Comparison of ENCODE assay signal across 20 cellular contexts in genomic region chr2:128369626-128370467, GRCh38. TPM values are rescaled to one million over a fixed set of nuclear protein-coding genes. Genes with fewer than 3 reads are reported as not detected.
A peak's percentile ranks its signal among the peaks of the same experiment; 100 is the strongest.
DNase-seq lines count a peak whose midpoint lies in the region; ATAC-seq, FAIRE-seq and TF ChIP-seq lines count a peak whose summit lies in the region.
"Had no signal": no experiment of that assay in that cellular context is flagged by ENCODE, and none has a peak within 500 bp of the region (broad histone marks: within the 10 kb centered on the region; RNA-seq: fewer than 3 reads in every experiment).

No MANE protein-coding gene starts in this region.

- H2BK5ac ChIP-seq in trophoblast cell (ENCODE audit: low read depth, low read length, poor library complexity), result peak overlapping the region; percentile 37

- dilution Hi-C loops in keratinocyte (cut with MboI; ENCODE audit: extremely low pct_ligation_motif_present, low sequenced_read_pairs), result no loop called here

- peak overlapping the region; percentile 59 for H3K14ac ChIP-seq in trophoblast cell (ENCODE audit: low read length)

- H3K4me2 ChIP-seq in GM23248 (ENCODE audit: unreplicated experiment) (no peak overlapping the region), keratinocyte (ENCODE audit: control insufficient read depth, extremely low read depth, insufficient read depth, low read depth, low read length) (peak overlapping the region; percentile 6), trophoblast cell (ENCODE audit: low read length) (no peak overlapping the region)

- 53 to 58% methylated on average over 15 to 16 of the region's 16 CpGs for WGBS in GM23248 (ENCODE audit: low coverage in 1 of 2, low lambda C conversion rate in 2 of 2, missing lambda C conversion rate in 2 of 2), 2 experiments
- WGBS in trophoblast cell (ENCODE audit: extremely low coverage, insufficient coverage, insufficient read length), result no CpG with 5 or more reads among the region's 16 CpGs

- no peak for FAIRE-seq in keratinocyte (lab: Jason Lieb, UNC)
- FAIRE-seq: colon, islet of Langerhans had no signal

- H2AFZ ChIP-seq in GM23248, result peak overlapping the region; percentile 47; the same call in 1 of the 2 replicates
- no peak overlapping the region for H2AFZ ChIP-seq in keratinocyte (ENCODE audit: control insufficient read depth, low read length)
- peak overlapping the region; percentile 32 for H2AFZ ChIP-seq in trophoblast cell (ENCODE audit: insufficient read depth, low read length, poor library complexity)

- ATAC-seq in RWPE2 (ENCODE audit: low read depth), result no peak
- ATAC-seq in stimulated activated effector memory CD8-positive, alpha-beta T cell treated with anti-CD3 and anti-CD28 coated beads, Interleukin-12 subunit alpha, Interleukin-12 subunit beta, amount 100 ng/mL, for 72 hours, result no peak
- ATAC-seq: activated T-helper 17 cell treated with anti-CD3 and anti-CD28 coated beads, Interleukin-2, amount 50 U/mL, for 72 hours had no signal

- H3K36me3 Mint-ChIP-seq in stimulated activated effector memory CD8-positive, alpha-beta T cell treated with anti-CD3 and anti-CD28 coated beads, Interleukin-12 subunit alpha, Interleukin-12 subunit beta, amount 100 ng/mL, for 72 hours, result no peaks in the 10 kb centered on the region
- H3K36me3 Mint-ChIP-seq in T-helper 2 cell treated with Interferon-gamma antibody and Interleukin-4, amounts not matched to agents 5 μg/mL and 100 μg/mL, for 36 hours (ENCODE audit: low read depth), result no peaks in the 10 kb centered on the region
- H3K36me3 Mint-ChIP-seq: CD4-positive, CD25-positive, alpha-beta regulatory T cell had no signal

- peaks cover 39% of the 10 kb centered on the region for H3K79me1 ChIP-seq in trophoblast cell (ENCODE audit: low read length)

- H4K91ac ChIP-seq in trophoblast cell (ENCODE audit: low read depth, low read length), result peak overlapping the region; percentile 71

- peak overlapping the region; percentile 66 for H2BK12ac ChIP-seq in trophoblast cell (ENCODE audit: low read length)

- no peaks in the 10 kb centered on the region for H3K79me2 ChIP-seq in GM23248 (ENCODE audit: insufficient read depth)
- no peaks in the 10 kb centered on the region for H3K79me2 ChIP-seq in keratinocyte (ENCODE audit: control insufficient read depth, insufficient read depth, low read length)
- peaks cover 6% of the 10 kb centered on the region for H3K79me2 ChIP-seq in trophoblast cell (ENCODE audit: control insufficient read depth, insufficient read depth, low read length, poor library complexity)

- H3K27ac ChIP-seq in GM23248, result no peak overlapping the region
- no peak overlapping the region for H3K27ac ChIP-seq in RWPE2 (ENCODE audit: poor library complexity, severe bottlenecking)
- H3K27ac ChIP-seq in keratinocyte (ENCODE audit: control insufficient read depth, insufficient read depth, low read length), result no peak overlapping the region
- H3K27ac ChIP-seq in trophoblast cell (ENCODE audit: low read depth, low read length), result peak overlapping the region; percentile 7
- no peak overlapping the region for H3K27ac ChIP-seq in effector memory CD4-positive, alpha-beta T cell (ENCODE audit: insufficient read depth, low read length, poor library complexity, severe bottlenecking)
- H3K27ac ChIP-seq: epithelial cell of prostate had no signal

- DNase-seq in GM23248, result no peak
- peak; percentile 28 for DNase-seq in RWPE2 (ENCODE audit: low spot score)
- no peak for DNase-seq in keratinocyte (ENCODE audit: low read depth, low spot score)
- DNase-seq in trophoblast cell, result no peak
- no peak for DNase-seq in stimulated activated effector memory CD8-positive, alpha-beta T cell treated with anti-CD3 and anti-CD28 coated beads, Interleukin-12 subunit alpha, Interleukin-12 subunit beta, amount 100 ng/mL, for 72 hours (ENCODE audit: low spot score in 2 of 2)
- DNase-seq in T-helper 2 cell treated with Interferon-gamma antibody and Interleukin-4, amounts not matched to agents 5 μg/mL and 100 μg/mL, for 36 hours (ENCODE audit: low spot score), result no peak
- DNase-seq in effector memory CD4-positive, alpha-beta T cell, result no peak
- no peak for DNase-seq in KBM-7
- DNase-seq: activated CD4-positive, CD25-positive, alpha-beta regulatory T cell; CD4-positive, CD25-positive, alpha-beta regulatory T cell; DMS79 treated with DMSO at 0.1 percent for 48 hours; Karpas-422; NCI-H2227 treated with DMSO at 0.1 percent for 48 hours; stimulated activated CD4-positive, alpha-beta T cell treated with anti-CD3 and anti-CD28 coated beads, Interleukin-12 subunit alpha, Interleukin-12 subunit beta, amount 100 ng/mL, for 4 hours; stimulated activated naive CD4-positive, alpha-beta T cell treated with Interleukin-2 at 50 U/mL for 16 hours had no signal

- H4K12ac ChIP-seq in trophoblast cell (ENCODE audit: low read depth, low read length), result no peak overlapping the region

- H3K27me3 Mint-ChIP-seq in T-helper 2 cell treated with Interferon-gamma antibody and Interleukin-4, amounts not matched to agents 5 μg/mL and 100 μg/mL, for 36 hours (ENCODE audit: low read depth), result peaks cover 6% of the 10 kb centered on the region
- H3K27me3 Mint-ChIP-seq: activated T-helper 17 cell treated with anti-CD3 and anti-CD28 coated beads, Interleukin-2, amount 50 U/mL, for 72 hours; CD4-positive, CD25-positive, alpha-beta regulatory T cell had no signal

- H3K36me3 ChIP-seq in GM23248 (ENCODE audit: low read depth), result no peaks in the 10 kb centered on the region
- H3K36me3 ChIP-seq in RWPE2 (ENCODE audit: low read depth), result no peaks in the 10 kb centered on the region
- no peaks in the 10 kb centered on the region for H3K36me3 ChIP-seq in keratinocyte (ENCODE audit: control insufficient read depth in 2 of 2, extremely low read depth in 1 of 2, insufficient read depth in 2 of 2, low read length in 2 of 2)
- H3K36me3 ChIP-seq in trophoblast cell (ENCODE audit: control insufficient read depth in 1 of 2, insufficient read depth in 2 of 2, low read length in 2 of 2), result no peaks in the 10 kb centered on the region
- H3K36me3 ChIP-seq in effector memory CD4-positive, alpha-beta T cell (ENCODE audit: control insufficient read depth, insufficient read depth, low read length), result no peaks in the 10 kb centered on the region

- H3K9me1 ChIP-seq in keratinocyte (ENCODE audit: control insufficient read depth, extremely low read depth, insufficient read depth, low read length), result no peaks in the 10 kb centered on the region

- H2AK5ac ChIP-seq in trophoblast cell (ENCODE audit: low read length), result peak overlapping the region; percentile 61

- H3K27ac Mint-ChIP-seq in stimulated activated effector memory CD8-positive, alpha-beta T cell treated with anti-CD3 and anti-CD28 coated beads, Interleukin-12 subunit alpha, Interleukin-12 subunit beta, amount 100 ng/mL, for 72 hours, result no peak overlapping the region
- no peak overlapping the region for H3K27ac Mint-ChIP-seq in T-helper 2 cell treated with Interferon-gamma antibody and Interleukin-4, amounts not matched to agents 5 μg/mL and 100 μg/mL, for 36 hours
- H3K27ac Mint-ChIP-seq: activated T-helper 17 cell treated with anti-CD3 and anti-CD28 coated beads, Interleukin-2, amount 50 U/mL, for 72 hours; CD4-positive, CD25-positive, alpha-beta regulatory T cell; T-helper 1 cell treated with Interleukin-12 subunit alpha and Interleukin-12 subunit beta and Interleukin-4 antibody, amounts not matched to agents 30 μg/mL and 1 μg/mL, for 36 hours had no signal

- peak overlapping the region; percentile 66 for H2BK120ac ChIP-seq in trophoblast cell (ENCODE audit: insufficient read depth, low read length, poor library complexity)

- H3K4me1 Mint-ChIP-seq in stimulated activated effector memory CD8-positive, alpha-beta T cell treated with anti-CD3 and anti-CD28 coated beads, Interleukin-12 subunit alpha, Interleukin-12 subunit beta, amount 100 ng/mL, for 72 hours, result peaks cover 28% of the 10 kb centered on the region
- peaks cover 6% of the 10 kb centered on the region for H3K4me1 Mint-ChIP-seq in T-helper 2 cell treated with Interferon-gamma antibody and Interleukin-4, amounts not matched to agents 5 μg/mL and 100 μg/mL, for 36 hours (ENCODE audit: low read depth)
- H3K4me1 Mint-ChIP-seq: activated T-helper 17 cell treated with anti-CD3 and anti-CD28 coated beads, Interleukin-2, amount 50 U/mL, for 72 hours had no signal

- H3F3A ChIP-seq in GM23248 (ENCODE audit: insufficient read depth), result no peaks in the 10 kb centered on the region

- H3K9ac ChIP-seq in GM23248 (no peak overlapping the region), keratinocyte (ENCODE audit: control insufficient read depth, extremely low read depth, insufficient read depth, low read length) (no peak overlapping the region), trophoblast cell (ENCODE audit: low read length) (no peak overlapping the region)

- no peak for TF ChIP-seq CTCF in RWPE2 (IDR thresholded peaks at IDR 0.05; ENCODE audit: poor library complexity, severe bottlenecking)
- no peak for TF ChIP-seq CTCF in keratinocyte (optimal IDR thresholded peaks at IDR 0.05 in 1 of 3, IDR thresholded peaks at IDR 0.05 in 1 of 3, conservative IDR thresholded peaks at IDR 0.05 in 1 of 3; ENCODE audit: extremely low read depth in 1 of 3, insufficient read depth in 2 of 3, low read length in 3 of 3)

- H4K8ac ChIP-seq in trophoblast cell (ENCODE audit: low read depth, low read length), result peak overlapping the region; percentile 69

- H3K4me1 ChIP-seq in GM23248 (ENCODE audit: insufficient read depth) (peaks cover 28% of the 10 kb centered on the region), RWPE2 (ENCODE audit: insufficient read depth, poor library complexity, severe bottlenecking) (no peaks in the 10 kb centered on the region), keratinocyte (ENCODE audit: control insufficient read depth, extremely low read depth, insufficient read depth, low read length) (peaks cover 32% of the 10 kb centered on the region), trophoblast cell (ENCODE audit: control insufficient read depth in 1 of 2, insufficient read depth in 2 of 2, low read length in 2 of 2) (peaks cover 31 to 39% of the 10 kb centered on the region in 2 experiments)
- H3K4me1 ChIP-seq in effector memory CD4-positive, alpha-beta T cell (ENCODE audit: control insufficient read depth, insufficient read depth, low read length, poor library complexity, severe bottlenecking), result no peaks in the 10 kb centered on the region

- no peak overlapping the region for H3K23ac ChIP-seq in trophoblast cell (ENCODE audit: low read length)

- H4K20me1 ChIP-seq in GM23248 (ENCODE audit: insufficient read depth) (no peaks in the 10 kb centered on the region), keratinocyte (ENCODE audit: control insufficient read depth, extremely low read depth, insufficient read depth, low read length) (no peaks in the 10 kb centered on the region)

- H3K9me3 ChIP-seq in GM23248 (ENCODE audit: low read depth) (no peaks in the 10 kb centered on the region), RWPE2 (ENCODE audit: severe bottlenecking) (no peaks in the 10 kb centered on the region), keratinocyte (ENCODE audit: control insufficient read depth, low read depth, low read length) (no peaks in the 10 kb centered on the region), trophoblast cell (ENCODE audit: insufficient read depth, low read depth, low read length) (peaks cover 2% of the 10 kb centered on the region)
- H3K9me3 ChIP-seq in effector memory CD4-positive, alpha-beta T cell (ENCODE audit: control insufficient read depth, low read length), result no peaks in the 10 kb centered on the region

- no peak overlapping the region for H3K4ac ChIP-seq in trophoblast cell (ENCODE audit: low read depth, low read length)

- no peaks in the 10 kb centered on the region for H3K9me2 ChIP-seq in GM23248 (ENCODE audit: insufficient read depth)

- no peaks in the 10 kb centered on the region for H3K27me3 ChIP-seq in GM23248 (replicated peaks; ENCODE audit: insufficient read depth)
- no peaks in the 10 kb centered on the region for H3K27me3 ChIP-seq in RWPE2 (ENCODE audit: insufficient read depth, poor library complexity, severe bottlenecking)
- no peaks in the 10 kb centered on the region for H3K27me3 ChIP-seq in keratinocyte (ENCODE audit: control insufficient read depth, extremely low read depth, insufficient read depth, low read length)
- H3K27me3 ChIP-seq in trophoblast cell (ENCODE audit: insufficient read depth, low read length), result no peaks in the 10 kb centered on the region
- no peaks in the 10 kb centered on the region for H3K27me3 ChIP-seq in effector memory CD4-positive, alpha-beta T cell (replicated peaks; ENCODE audit: control insufficient read depth, insufficient read depth, low read length, poor library complexity, severe bottlenecking)

- H3K9me3 Mint-ChIP-seq in stimulated activated effector memory CD8-positive, alpha-beta T cell treated with anti-CD3 and anti-CD28 coated beads, Interleukin-12 subunit alpha, Interleukin-12 subunit beta, amount 100 ng/mL, for 72 hours, result no peaks in the 10 kb centered on the region
- H3K9me3 Mint-ChIP-seq in T-helper 2 cell treated with Interferon-gamma antibody and Interleukin-4, amounts not matched to agents 5 μg/mL and 100 μg/mL, for 36 hours, result no peaks in the 10 kb centered on the region
- H3K9me3 Mint-ChIP-seq: activated T-helper 17 cell treated with anti-CD3 and anti-CD28 coated beads, Interleukin-2, amount 50 U/mL, for 72 hours; T-helper 1 cell treated with Interleukin-12 subunit alpha and Interleukin-12 subunit beta and Interleukin-4 antibody, amounts not matched to agents 30 μg/mL and 1 μg/mL, for 36 hours had no signal

- no peak overlapping the region for H3K4me3 Mint-ChIP-seq in stimulated activated effector memory CD8-positive, alpha-beta T cell treated with anti-CD3 and anti-CD28 coated beads, Interleukin-12 subunit alpha, Interleukin-12 subunit beta, amount 100 ng/mL, for 72 hours
- H3K4me3 Mint-ChIP-seq in T-helper 2 cell treated with Interferon-gamma antibody and Interleukin-4, amounts not matched to agents 5 μg/mL and 100 μg/mL, for 36 hours, result no peak overlapping the region
- H3K4me3 Mint-ChIP-seq: activated T-helper 17 cell treated with anti-CD3 and anti-CD28 coated beads, Interleukin-2, amount 50 U/mL, for 72 hours; CD4-positive, CD25-positive, alpha-beta regulatory T cell; T-helper 1 cell treated with Interleukin-12 subunit alpha and Interleukin-12 subunit beta and Interleukin-4 antibody, amounts not matched to agents 30 μg/mL and 1 μg/mL, for 36 hours had no signal

- in situ Hi-C loops in GM23248 (cut with MboI), result no loop called here
- in situ Hi-C loops in KBM-7 (cut with MboI; ENCODE audit: low pct_unique_long_range_greater_than_20kb, low sequenced_read_pairs), result no loop called here

- H3K18ac ChIP-seq in trophoblast cell (ENCODE audit: low read length), result peak overlapping the region; percentile 62

- no peak overlapping the region for H3K4me3 ChIP-seq in GM23248
- no peak overlapping the region for H3K4me3 ChIP-seq in RWPE2 (ENCODE audit: severe bottlenecking)
- no peak overlapping the region for H3K4me3 ChIP-seq in keratinocyte (ENCODE audit: control insufficient read depth in 2 of 3, extremely low read depth in 1 of 3, insufficient read depth in 2 of 3, low read depth in 1 of 3, low read length in 3 of 3)
- H3K4me3 ChIP-seq in trophoblast cell (ENCODE audit: low read depth, low read length), result no peak overlapping the region
- no peak overlapping the region for H3K4me3 ChIP-seq in effector memory CD4-positive, alpha-beta T cell (ENCODE audit: insufficient read depth, low read depth, low read length, poor library complexity, severe bottlenecking)

RNA-seq across cellular contexts. Expression of gene HS6ST1, which starts 51.2 kb away (rescaled TPM):
- total RNA-seq in GM23248 (2014; rRNA removed; shearing (Covaris generic)), result 27.3 and 35.8 TPM in 2 replicates
- 3.3 and 4.0 TPM in 2 replicates for polyA plus RNA-seq in GM23248 (2016; fragmentation: Nextera tagmentation; extraction: Ambion mirVana)
- 6.3 to 10.1 TPM (median 9.2 TPM) in 3 replicates for polyA plus RNA-seq in keratinocyte
- polyA plus RNA-seq in keratinocyte (2011; ENCODE audit: low read depth), result 6.5 TPM
- 4.5 and 10.8 TPM in 2 replicates for polyA plus RNA-seq in keratinocyte (2011; cell fraction: cytosol; rRNA removed)
- 11.0 and 15.0 TPM in 2 replicates for polyA plus RNA-seq in keratinocyte (2011; cell fraction: nucleus; rRNA removed)
- polyA plus RNA-seq in keratinocyte (2012; ENCODE audit: low replicate concordance), result 11.0 and 20.8 TPM in 2 replicates
- 10.4 to 23.9 TPM (median 14.1 TPM) in 3 replicates for polyA minus RNA-seq in keratinocyte
- 30.3 TPM for polyA minus RNA-seq in keratinocyte (2011; cell fraction: cytosol; rRNA and poly(A)+ RNA removed)
- 17.5 and 18.5 TPM in 2 replicates for polyA minus RNA-seq in keratinocyte (2011; cell fraction: nucleus; rRNA and poly(A)+ RNA removed)
- 26.6 and 27.7 TPM in 2 replicates for polyA plus RNA-seq in trophoblast cell (2013)
